14 cellular contexts compared by ENCODE assay signal in genomic region chr17:63082952-63083351, GRCh38.
DNase-seq lines count a peak whose midpoint lies in the region; ATAC-seq, FAIRE-seq and TF ChIP-seq lines count a peak whose summit lies in the region.
"Had no signal": no experiment of that assay in that cellular context is flagged by ENCODE, and none has a peak within 500 bp of the region (broad histone marks: within the 10 kb centered on the region; RNA-seq: fewer than 3 reads in every experiment).

No MANE protein-coding gene starts in this region.

- H3K9me3 Mint-ChIP-seq in HFFc6 = peaks cover 8% of the 10 kb centered on the region
- H3K9me3 Mint-ChIP-seq: activated T-helper 2 cell treated with anti-CD3 and anti-CD28 coated beads, Interferon-gamma antibody, Interleukin-2, Interleukin-4, amounts not matched to agents 10 μg/mL and 5 μg/mL and 100 μg/mL, durations not matched to agents 14 hours and 24 hours and 36 hours had no signal

- CTCF ChIA-PET in A549 (lab: Yijun Ruan, JAX) = interaction anchor here (0.7 to 3.2 kb wide), 9 partner anchors 9 to 380 kb away, joined by 3 to 18 read pairs (median 4); no protein-coding TSS in a partner anchor

- H3K4me3 Mint-ChIP-seq in HFFc6 = peak overlapping the region; percentile 17
- H3K4me3 Mint-ChIP-seq: activated CD8-positive, alpha-beta T cell treated with anti-CD3 and anti-CD28 coated beads, Interleukin-2, amount 10 ng/mL, durations not matched to agents 7 days and 5 days had no signal

- ATAC-seq in A549 (peak; percentile 60 to 78), SK-N-SH treated with all-trans-retinoic acid at 6 μM for 48 hours (peak; percentile 74), GM21360 (IDR thresholded peaks at IDR 0.05; ENCODE audit: unreplicated experiment) (no peak), HG02610 (IDR thresholded peaks at IDR 0.05; ENCODE audit: unreplicated experiment) (no peak)
- ATAC-seq: activated CD8-positive, alpha-beta T cell treated with anti-CD3 and anti-CD28 coated beads, Interleukin-2, amount 10 ng/mL, durations not matched to agents 7 days and 5 days; gastroesophageal sphincter had no signal

- no peaks in the 10 kb centered on the region for H3K4me1 ChIP-seq in A549
- H3K4me1 ChIP-seq: ascending aorta, gastroesophageal sphincter had no signal

- no peak overlapping the region for H3K4me3 ChIP-seq in A549
- H3K4me3 ChIP-seq in fibroblast of the aortic adventitia (ENCODE audit: low read depth, low read length) = no peak overlapping the region
- H3K4me3 ChIP-seq: ascending aorta, gastroesophageal sphincter, MG63 had no signal

- H3K36me3 Mint-ChIP-seq in HFFc6 (ENCODE audit: low read depth) = peaks cover 23% of the 10 kb centered on the region

- no peak for TF ChIP-seq RAD21 in A549 (conservative IDR thresholded peaks at IDR 0.05 in 1 of 2, IDR thresholded peaks at IDR 0.05 in 1 of 2)

- DNase-seq in A549 (ENCODE audit: low read depth in 1 of 2, low spot score in 1 of 2) = no peak
- peak; percentile 56 for DNase-seq in HFFc6
- DNase-seq in fibroblast of the aortic adventitia (ENCODE audit: low read depth) = peak; percentile 28
- DNase-seq in NCI-H128 (lab: John Stamatoyannopoulos, UW; ENCODE audit: unreplicated experiment) = no peak
- no peak for DNase-seq in NCI-H187 treated with DMSO at 0.1 percent for 48 hours (lab: John Stamatoyannopoulos, UW)
- DNase-seq: activated CD8-positive, alpha-beta T cell treated with anti-CD3 and anti-CD28 coated beads, Interleukin-2, amount 10 ng/mL, durations not matched to agents 7 days and 5 days; MG63; SHP77 treated with DMSO at 0.1 percent for 48 hours had no signal

- no peaks in the 10 kb centered on the region for H3K27me3 Mint-ChIP-seq in HFFc6 (ENCODE audit: insufficient read depth)

- peak overlapping the region; percentile 81 for H3K27ac Mint-ChIP-seq in HFFc6
- H3K27ac Mint-ChIP-seq: activated CD8-positive, alpha-beta T cell treated with anti-CD3 and anti-CD28 coated beads, Interleukin-2, amount 10 ng/mL, durations not matched to agents 7 days and 5 days; activated T-helper 2 cell treated with anti-CD3 and anti-CD28 coated beads, Interferon-gamma antibody, Interleukin-2, Interleukin-4, amounts not matched to agents 10 μg/mL and 5 μg/mL and 100 μg/mL, durations not matched to agents 14 hours and 24 hours and 36 hours had no signal

- no peak overlapping the region for H3K4me2 ChIP-seq in A549

- H3K9me3 ChIP-seq in A549 = no peaks in the 10 kb centered on the region
- H3K9me3 ChIP-seq: ascending aorta, gastroesophageal sphincter had no signal

- no peak for TF ChIP-seq EP300 in A549 (IDR thresholded peaks at IDR 0.05)

- TF ChIP-seq POLR2A in A549 (IDR thresholded peaks at IDR 0.05; ENCODE audit: low read length) = no peak

- POLR2A ChIA-PET in A549 (lab: Yijun Ruan, JAX) = no interaction called here

- WGBS in A549 (ENCODE audit: missing lambda C conversion rate) = 83% methylated on average over 1 of the region's 1 CpG

- H3K27ac ChIP-seq in A549 = no peak overlapping the region
- H3K27ac ChIP-seq: ascending aorta, gastroesophageal sphincter had no signal

- peaks cover 56% of the 10 kb centered on the region for H3K4me1 Mint-ChIP-seq in HFFc6 (ENCODE audit: low read depth)

- no peak for FAIRE-seq in A549 (lab: Jason Lieb, UNC)

- no peak for TF ChIP-seq CTCF in A549 (IDR thresholded peaks at IDR 0.05)
- no peak for TF ChIP-seq CTCF in HFFc6 (IDR thresholded peaks at IDR 0.05)
- no peak for TF ChIP-seq CTCF in fibroblast of the aortic adventitia (IDR thresholded peaks at IDR 0.05; ENCODE audit: insufficient read depth, low read length)

TF ChIP-seq in A549, 52 proteins besides CTCF, POLR2A, EP300 and RAD21:
- no peak for TF ChIP-seq NFE2L2 (conservative IDR thresholded peaks at IDR 0.05; ENCODE audit: low read length)
- TF ChIP-seq BHLHE40 (IDR thresholded peaks at IDR 0.05; ENCODE audit: low read depth, low read length) = no peak
- TF ChIP-seq MAZ (IDR thresholded peaks at IDR 0.05; ENCODE audit: borderline replicate concordance, low read depth, low read length) = no peak
- TF ChIP-seq CHD4 (IDR thresholded peaks at IDR 0.05; ENCODE audit: borderline replicate concordance) = no peak
- TF ChIP-seq HOXA7 (CRISPR knock-in tag; IDR thresholded peaks at IDR 0.05) = no peak
- TF ChIP-seq, protein P1, sequence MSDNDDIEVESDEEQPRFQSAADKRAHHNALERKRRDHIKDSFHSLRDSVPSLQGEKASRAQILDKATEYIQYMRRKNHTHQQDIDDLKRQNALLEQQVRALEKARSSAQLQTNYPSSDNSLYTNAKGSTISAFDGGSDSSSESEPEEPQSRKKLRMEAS (IDR thresholded peaks at IDR 0.05) = no peak
- TF ChIP-seq, protein P2, sequence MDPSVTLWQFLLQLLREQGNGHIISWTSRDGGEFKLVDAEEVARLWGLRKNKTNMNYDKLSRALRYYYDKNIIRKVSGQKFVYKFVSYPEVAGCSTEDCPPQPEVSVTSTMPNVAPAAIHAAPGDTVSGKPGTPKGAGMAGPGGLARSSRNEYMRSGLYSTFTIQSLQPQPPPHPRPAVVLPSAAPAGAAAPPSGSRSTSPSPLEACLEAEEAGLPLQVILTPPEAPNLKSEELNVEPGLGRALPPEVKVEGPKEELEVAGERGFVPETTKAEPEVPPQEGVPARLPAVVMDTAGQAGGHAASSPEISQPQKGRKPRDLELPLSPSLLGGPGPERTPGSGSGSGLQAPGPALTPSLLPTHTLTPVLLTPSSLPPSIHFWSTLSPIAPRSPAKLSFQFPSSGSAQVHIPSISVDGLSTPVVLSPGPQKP (IDR thresholded peaks at IDR 0.05; ENCODE audit: low read depth, low read length) = no peak
- no peak for TF ChIP-seq KDM5A (IDR thresholded peaks at IDR 0.05)
- no peak for TF ChIP-seq CBX2 (IDR thresholded peaks at IDR 0.05; ENCODE audit: borderline replicate concordance, low read depth)
- TF ChIP-seq ZSCAN20 (CRISPR knock-in tag; IDR thresholded peaks at IDR 0.05) = no peak
- no peak for TF ChIP-seq EHMT2 (IDR thresholded peaks at IDR 0.05; ENCODE audit: low read depth)
- TF ChIP-seq PBX3 (IDR thresholded peaks at IDR 0.05) = no peak
- TF ChIP-seq KDM1A (IDR thresholded peaks at IDR 0.05; ENCODE audit: low read depth) = no peak
- no peak for TF ChIP-seq FOXS1 (CRISPR knock-in tag; IDR thresholded peaks at IDR 0.05)
- no peak for TF ChIP-seq FOSB (CRISPR knock-in tag; IDR thresholded peaks at IDR 0.05)
- TF ChIP-seq CEBPB (IDR thresholded peaks at IDR 0.05) = no peak

TF ChIP-seq in SK-N-SH treated with all-trans-retinoic acid at 6 μM for 48 hours, 23 proteins besides CTCF, POLR2A, EP300 and RAD21:
- TF ChIP-seq ARNTL (CRISPR knock-in tag; IDR thresholded peaks at IDR 0.05; ENCODE audit: borderline replicate concordance, low read depth) (no peak), ZNF70 (CRISPR knock-in tag; IDR thresholded peaks at IDR 0.05) (no peak), TOX (CRISPR knock-in tag; IDR thresholded peaks at IDR 0.05; ENCODE audit: borderline replicate concordance) (no peak), ISL1 (CRISPR knock-in tag; IDR thresholded peaks at IDR 0.05) (no peak), ZFP30 (CRISPR knock-in tag; IDR thresholded peaks at IDR 0.05) (no peak), PPARA (CRISPR knock-in tag; IDR thresholded peaks at IDR 0.05; ENCODE audit: borderline replicate concordance) (no peak), ZFP3 (CRISPR knock-in tag; IDR thresholded peaks at IDR 0.05) (no peak), ZNF565 (CRISPR knock-in tag; conservative IDR thresholded peaks at IDR 0.05; ENCODE audit: low read depth) (no peak), RARB (CRISPR knock-in tag; IDR thresholded peaks at IDR 0.05) (no peak), CSRNP3 (CRISPR knock-in tag; IDR thresholded peaks at IDR 0.05) (no peak), TSHZ2 (CRISPR knock-in tag; IDR thresholded peaks at IDR 0.05) (no peak)
TF ChIP-seq in SK-N-SH treated with all-trans-retinoic acid at 6 μM for 48 hours: peak in this region for 0.

Comparison
In these comparisons a context has a peak if more than half of its experiments do, and no peak if none do; other contexts are left out.
1. ATAC-seq: peak in A549 (2 of 2) and SK-N-SH treated with all-trans-retinoic acid at 6 μM for 48 hours (single experiment); none in GM21360 (single experiment) and HG02610 (single experiment).
2. DNase-seq: peak in HFFc6 (single experiment) and fibroblast of the aortic adventitia (single experiment); none in A549 (0 of 2), NCI-H128 (single experiment) and NCI-H187 treated with DMSO at 0.1 percent for 48 hours (single experiment).